In genomic region chr1:187047298-187047697, GRCh38 we compare ENCODE assay signal across 1 cellular context.
TF ChIP-seq lines count a peak whose summit lies in the region.

No MANE protein-coding gene starts in this region.

TF ChIP-seq in GM23338, 12 proteins besides CTCF, POLR2A, EP300 and RAD21 (continued from another document):
- TF ChIP-seq, protein P1, sequence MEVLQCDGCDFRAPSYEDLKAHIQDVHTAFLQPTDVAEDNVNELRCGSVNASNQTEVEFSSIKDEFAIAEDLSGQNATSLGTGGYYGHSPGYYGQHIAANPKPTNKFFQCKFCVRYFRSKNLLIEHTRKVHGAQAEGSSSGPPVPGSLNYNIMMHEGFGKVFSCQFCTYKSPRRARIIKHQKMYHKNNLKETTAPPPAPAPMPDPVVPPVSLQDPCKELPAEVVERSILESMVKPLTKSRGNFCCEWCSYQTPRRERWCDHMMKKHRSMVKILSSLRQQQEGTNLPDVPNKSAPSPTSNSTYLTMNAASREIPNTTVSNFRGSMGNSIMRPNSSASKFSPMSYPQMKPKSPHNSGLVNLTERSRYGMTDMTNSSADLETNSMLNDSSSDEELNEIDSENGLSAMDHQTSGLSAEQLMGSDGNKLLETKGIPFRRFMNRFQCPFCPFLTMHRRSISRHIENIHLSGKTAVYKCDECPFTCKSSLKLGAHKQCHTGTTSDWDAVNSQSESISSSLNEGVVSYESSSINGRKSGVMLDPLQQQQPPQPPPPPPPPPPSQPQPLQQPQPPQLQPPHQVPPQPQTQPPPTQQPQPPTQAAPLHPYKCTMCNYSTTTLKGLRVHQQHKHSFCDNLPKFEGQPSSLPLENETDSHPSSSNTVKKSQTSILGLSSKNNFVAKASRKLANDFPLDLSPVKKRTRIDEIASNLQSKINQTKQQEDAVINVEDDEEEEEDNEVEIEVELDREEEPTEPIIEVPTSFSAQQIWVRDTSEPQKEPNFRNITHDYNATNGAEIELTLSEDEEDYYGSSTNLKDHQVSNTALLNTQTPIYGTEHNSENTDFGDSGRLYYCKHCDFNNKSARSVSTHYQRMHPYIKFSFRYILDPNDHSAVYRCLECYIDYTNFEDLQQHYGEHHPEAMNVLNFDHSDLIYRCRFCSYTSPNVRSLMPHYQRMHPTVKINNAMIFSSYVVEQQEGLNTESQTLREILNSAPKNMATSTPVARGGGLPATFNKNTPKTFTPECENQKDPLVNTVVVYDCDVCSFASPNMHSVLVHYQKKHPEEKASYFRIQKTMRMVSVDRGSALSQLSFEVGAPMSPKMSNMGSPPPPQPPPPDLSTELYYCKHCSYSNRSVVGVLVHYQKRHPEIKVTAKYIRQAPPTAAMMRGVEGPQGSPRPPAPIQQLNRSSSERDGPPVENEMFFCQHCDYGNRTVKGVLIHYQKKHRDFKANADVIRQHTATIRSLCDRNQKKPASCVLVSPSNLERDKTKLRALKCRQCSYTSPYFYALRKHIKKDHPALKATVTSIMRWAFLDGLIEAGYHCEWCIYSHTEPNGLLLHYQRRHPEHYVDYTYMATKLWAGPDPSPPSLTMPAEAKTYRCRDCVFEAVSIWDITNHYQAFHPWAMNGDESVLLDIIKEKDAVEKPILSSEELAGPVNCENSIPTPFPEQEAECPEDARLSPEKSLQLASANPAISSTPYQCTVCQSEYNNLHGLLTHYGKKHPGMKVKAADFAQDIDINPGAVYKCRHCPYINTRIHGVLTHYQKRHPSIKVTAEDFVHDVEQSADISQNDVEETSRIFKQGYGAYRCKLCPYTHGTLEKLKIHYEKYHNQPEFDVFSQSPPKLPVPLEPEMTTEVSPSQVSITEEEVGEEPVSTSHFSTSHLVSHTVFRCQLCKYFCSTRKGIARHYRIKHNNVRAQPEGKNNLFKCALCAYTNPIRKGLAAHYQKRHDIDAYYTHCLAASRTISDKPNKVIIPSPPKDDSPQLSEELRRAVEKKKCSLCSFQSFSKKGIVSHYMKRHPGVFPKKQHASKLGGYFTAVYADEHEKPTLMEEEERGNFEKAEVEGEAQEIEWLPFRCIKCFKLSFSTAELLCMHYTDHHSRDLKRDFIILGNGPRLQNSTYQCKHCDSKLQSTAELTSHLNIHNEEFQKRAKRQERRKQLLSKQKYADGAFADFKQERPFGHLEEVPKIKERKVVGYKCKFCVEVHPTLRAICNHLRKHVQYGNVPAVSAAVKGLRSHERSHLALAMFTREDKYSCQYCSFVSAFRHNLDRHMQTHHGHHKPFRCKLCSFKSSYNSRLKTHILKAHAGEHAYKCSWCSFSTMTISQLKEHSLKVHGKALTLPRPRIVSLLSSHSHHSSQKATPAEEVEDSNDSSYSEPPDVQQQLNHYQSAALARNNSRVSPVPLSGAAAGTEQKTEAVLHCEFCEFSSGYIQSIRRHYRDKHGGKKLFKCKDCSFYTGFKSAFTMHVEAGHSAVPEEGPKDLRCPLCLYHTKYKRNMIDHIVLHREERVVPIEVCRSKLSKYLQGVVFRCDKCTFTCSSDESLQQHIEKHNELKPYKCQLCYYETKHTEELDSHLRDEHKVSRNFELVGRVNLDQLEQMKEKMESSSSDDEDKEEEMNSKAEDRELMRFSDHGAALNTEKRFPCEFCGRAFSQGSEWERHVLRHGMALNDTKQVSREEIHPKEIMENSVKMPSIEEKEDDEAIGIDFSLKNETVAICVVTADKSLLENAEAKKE (CRISPR knock-in tag; IDR thresholded peaks at IDR 0.05): no peak
- peak; percentile 50; the same call in 1 of the 2 replicates for TF ChIP-seq NANOG (IDR thresholded peaks at IDR 0.05; ENCODE audit: borderline replicate concordance)
TF ChIP-seq in GM23338: peak in this region for 1.
